9 cellular contexts compared by ENCODE assay signal in genomic region chr2:237732070-237732469, GRCh38.
A peak's percentile ranks its signal among the peaks of the same experiment; 100 is the strongest.
DNase-seq lines count a peak whose midpoint lies in the region; ATAC-seq and TF ChIP-seq lines count a peak whose summit lies in the region.
"Had no signal": no experiment of that assay in that cellular context is flagged by ENCODE, and none has a peak within 500 bp of the region (broad histone marks: within the 10 kb centered on the region; RNA-seq: fewer than 3 reads in every experiment).

No MANE protein-coding gene starts in this region.

- no peak for TF ChIP-seq POLR2A in heart left ventricle (IDR thresholded peaks at IDR 0.05)

- peaks cover 10 to 40% of the 10 kb centered on the region in 2 donors for H3K36me3 Mint-ChIP-seq in CD4-positive, alpha-beta memory T cell

- no peak for DNase-seq in CD4-positive, alpha-beta memory T cell
- DNase-seq in SJSA1 (ENCODE audit: low read depth in 1 of 2, low spot score in 2 of 2) (peak in 1 of 2 experiments; percentile 39), heart left ventricle (no peak), NCI-H187 (lab: John Stamatoyannopoulos, UW) (no peak), iPS-NIHi7 (ENCODE audit: extremely low spot score) (no peak)
- DNase-seq: NCI-H526 treated with DMSO at 0.1 percent for 48 hours had no signal

- CTCF ChIA-PET in CD4-positive, alpha-beta memory T cell (lab: Charles Lee; ENCODE audit: partially characterized antibody) = interaction anchor here (1.5 to 13.6 kb wide), 3 partner anchors 13 to 59 kb away, joined by 7 to 135 read pairs (median 97); no protein-coding TSS in a partner anchor

- H3K27me3 Mint-ChIP-seq in CD4-positive, alpha-beta memory T cell = no peaks in the 10 kb centered on the region

- no peak overlapping the region for H3K27ac ChIP-seq in CD4-positive, alpha-beta memory T cell (ENCODE audit: low read depth, low read length)
- H3K27ac ChIP-seq in SJSA1 (peak overlapping the region; percentile 33; the same call in 1 of the 2 replicates), heart left ventricle (peak overlapping the region; percentile 67 to 86 (median 83)), rectal smooth muscle tissue (ENCODE audit: low read depth, low read length) (peak overlapping the region; percentile 87)

- POLR2A ChIA-PET in CD4-positive, alpha-beta memory T cell (lab: Charles Lee; ENCODE audit: partially characterized antibody) = interaction anchor here (0.8 to 3.7 kb wide), 7 partner anchors 27 to 59 kb away, joined by 3 to 22 read pairs (median 4); no protein-coding TSS in a partner anchor

- intact Hi-C loops in CD4-positive, alpha-beta memory T cell (cut with micrococcal nuclease) = loop anchor here (5.0 kb wide), 1 partner anchor 35 kb away; no protein-coding TSS in a partner anchor
- intact Hi-C loops in heart left ventricle (cut with DNase I) = loop anchor here in 5 of 10 donors (2.0 to 10.0 kb wide), 5 partner anchors 35 to 217 kb away; partner anchors contain the start of gene LRRFIP1 (in 1 of the 5)

- H3K9me3 ChIP-seq in CD4-positive, alpha-beta memory T cell (ENCODE audit: control insufficient read depth in 1 of 2, low read length in 2 of 2) = no peaks in the 10 kb centered on the region
- H3K9me3 ChIP-seq in SJSA1 (replicated peaks) = no peaks in the 10 kb centered on the region
- no peaks in the 10 kb centered on the region for H3K9me3 ChIP-seq in heart left ventricle

- H3K4me1 Mint-ChIP-seq in CD4-positive, alpha-beta memory T cell = peaks cover 47 to 82% (median 67%) of the 10 kb centered on the region in 4 donors

- H3K27ac Mint-ChIP-seq in CD4-positive, alpha-beta memory T cell = peak overlapping the region in 5 of 7 donors; percentile 80 to 93 (median 85)

- H3K9ac ChIP-seq in rectal smooth muscle tissue (ENCODE audit: low read length) = no peak overlapping the region

- no peak for TF ChIP-seq CTCF in heart left ventricle (IDR thresholded peaks at IDR 0.05)

- peak in 2 of 4 donors; percentile 7 to 13 for ATAC-seq in heart left ventricle
- no peak for ATAC-seq in GM18502 (IDR thresholded peaks at IDR 0.05; ENCODE audit: poor library complexity, unreplicated experiment)
- ATAC-seq in HG02840 (IDR thresholded peaks at IDR 0.05; ENCODE audit: low FRiP score, unreplicated experiment) = no peak

- no peaks in the 10 kb centered on the region for H3K27me3 ChIP-seq in CD4-positive, alpha-beta memory T cell (ENCODE audit: insufficient read depth, low read length)
- no peaks in the 10 kb centered on the region for H3K27me3 ChIP-seq in SJSA1 (replicated peaks)
- no peaks in the 10 kb centered on the region for H3K27me3 ChIP-seq in heart left ventricle
- no peaks in the 10 kb centered on the region for H3K27me3 ChIP-seq in rectal smooth muscle tissue (ENCODE audit: control insufficient read depth, insufficient read depth, low read length)

- H3K4me3 ChIP-seq in CD4-positive, alpha-beta memory T cell (ENCODE audit: low read length in 2 of 2) = no peak overlapping the region
- H3K4me3 ChIP-seq in SJSA1 = no peak overlapping the region
- peak overlapping the region in 4 of 12 donors; percentile 7 to 20 (median 12) for H3K4me3 ChIP-seq in heart left ventricle
- peak overlapping the region; percentile 11 for H3K4me3 ChIP-seq in rectal smooth muscle tissue (ENCODE audit: low read length)

- peaks cover 60% of the 10 kb centered on the region for H3K4me1 ChIP-seq in CD4-positive, alpha-beta memory T cell (ENCODE audit: insufficient read depth, low read length)
- peaks cover 66% of the 10 kb centered on the region for H3K4me1 ChIP-seq in SJSA1 (replicated peaks)
- peaks cover 8 to 100% (median 82%) of the 10 kb centered on the region in 12 donors for H3K4me1 ChIP-seq in heart left ventricle
- peaks cover 39% of the 10 kb centered on the region for H3K4me1 ChIP-seq in rectal smooth muscle tissue (ENCODE audit: control insufficient read depth, insufficient read depth, low read length)

- H3K36me3 ChIP-seq in CD4-positive, alpha-beta memory T cell (ENCODE audit: insufficient read depth, low read length) = peaks cover 21% of the 10 kb centered on the region
- peaks cover 23% of the 10 kb centered on the region for H3K36me3 ChIP-seq in SJSA1
- peaks cover 0 to 33% (median 17%) of the 10 kb centered on the region in 9 donors for H3K36me3 ChIP-seq in heart left ventricle
- H3K36me3 ChIP-seq in rectal smooth muscle tissue (ENCODE audit: control insufficient read depth, insufficient read depth, low read length) = peaks cover 8% of the 10 kb centered on the region

- 28 to 32% (median 30%) methylated on average over 10 of the region's 10 CpGs for WGBS in heart left ventricle, 4 donors

- H3K4me3 Mint-ChIP-seq in CD4-positive, alpha-beta memory T cell = peak overlapping the region in 7 of 8 donors; percentile 10 to 63 (median 27)

- no peaks in the 10 kb centered on the region for H3K9me3 Mint-ChIP-seq in CD4-positive, alpha-beta memory T cell
